In the genomic region with DNA sequence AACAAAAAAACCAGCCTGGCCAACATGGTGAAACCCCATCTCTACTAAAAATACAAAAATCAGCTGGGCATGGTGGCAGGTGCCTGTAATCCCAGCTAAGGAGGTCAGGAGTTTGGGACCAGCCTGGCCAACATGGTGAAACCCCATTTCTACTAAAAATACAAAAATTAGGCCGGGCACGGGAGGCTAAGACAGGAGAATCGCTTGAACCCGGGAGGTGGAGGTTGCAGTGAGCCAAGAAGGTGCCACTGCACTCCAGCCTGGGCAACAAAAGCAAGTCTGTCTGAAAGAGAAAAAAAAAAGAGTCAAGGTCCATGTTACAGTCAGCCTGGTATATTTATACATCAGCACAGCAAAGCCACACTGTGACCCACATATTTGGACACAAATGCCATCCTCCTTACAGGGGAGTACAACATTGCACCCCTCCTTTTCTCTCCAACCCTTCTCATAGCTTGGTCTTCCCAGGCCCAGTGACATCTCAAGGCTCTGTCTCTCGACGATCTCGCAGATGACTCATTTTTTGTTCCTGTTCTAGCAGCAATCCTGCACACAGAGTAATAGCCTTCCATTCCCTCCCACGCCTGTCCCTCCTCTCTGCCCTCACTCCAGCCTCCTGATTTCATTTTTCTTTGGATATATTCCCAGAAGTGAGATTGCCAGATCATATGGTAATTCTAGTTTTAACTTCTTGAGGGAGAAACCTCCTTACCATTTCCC, we compare ENCODE assay signal across 8 cellular contexts. TPM values are rescaled to one million over a fixed set of nuclear protein-coding genes. Genes with fewer than 3 reads are reported as not detected.
DNase-seq lines count a peak whose midpoint lies in the region; ATAC-seq and TF ChIP-seq lines count a peak whose summit lies in the region.

No MANE protein-coding gene starts in this region.

- H3K4me1 ChIP-seq in gastroesophageal sphincter, result peaks cover 0 to 31% (median 2%) of the 10 kb centered on the region in 3 donors

- H3K9me3 ChIP-seq in gastroesophageal sphincter, result no peaks in the 10 kb centered on the region

- TF ChIP-seq POLR2A in gastroesophageal sphincter (IDR thresholded peaks at IDR 0.05), result no peak

- H3K27ac ChIP-seq in gastroesophageal sphincter, result peak overlapping the region in 2 of 4 donors; percentile 69 to 70

- H3K4me3 ChIP-seq in gastroesophageal sphincter (no peak overlapping the region), skeletal muscle cell (ENCODE audit: low read depth, low read length) (no peak overlapping the region)

- TF ChIP-seq EP300 in gastroesophageal sphincter (IDR thresholded peaks at IDR 0.05), result no peak

- ATAC-seq in gastroesophageal sphincter (peak; percentile 86), GM21360 (IDR thresholded peaks at IDR 0.05; ENCODE audit: unreplicated experiment) (no peak), GM18511 (IDR thresholded peaks at IDR 0.05; ENCODE audit: unreplicated experiment) (no peak)

- 21 to 29% methylated on average over 8 of the region's 8 CpGs for WGBS in gastroesophageal sphincter (ENCODE audit: low coverage in 1 of 2), 2 donors

- H3K36me3 ChIP-seq in gastroesophageal sphincter, result no peaks in the 10 kb centered on the region

- H3K27me3 ChIP-seq in gastroesophageal sphincter, result peaks cover 17% of the 10 kb centered on the region

- TF ChIP-seq CTCF in gastroesophageal sphincter (IDR thresholded peaks at IDR 0.05), result no peak

- DNase-seq in GM04504 (ENCODE audit: low read depth), result peak; percentile 86
- DNase-seq in SW480 (ENCODE audit: low spot score), result peak; percentile 49
- peak; percentile 81 for DNase-seq in skeletal muscle cell (ENCODE audit: low read depth)
- no peak for DNase-seq in activated gamma-delta T cell treated with Interleukin-2 at 50 U/mL for 16 hours
- no peak for DNase-seq in activated naive CD4-positive, alpha-beta T cell (lab: John Stamatoyannopoulos, UW)

RNA-seq across cellular contexts. Expression of a gene that starts 21.0 kb away (rescaled TPM):
- total RNA-seq in gastroesophageal sphincter, result 10 to 100 TPM; 35.0 to 82.1 (median 42.0) TPM

RNA-seq across cellular contexts. Expression of a gene that starts 46.9 kb away (rescaled TPM):
- 10 to 100 TPM; 14.1 to 23.9 (median 15.3) TPM for total RNA-seq in gastroesophageal sphincter

Comparison
In these comparisons a context has a peak if more than half of its experiments do, and no peak if none do; other contexts are left out.
1. DNase-seq: peak in GM04504 (single experiment), SW480 (single experiment) and skeletal muscle cell (single experiment); none in activated gamma-delta T cell treated with Interleukin-2 at 50 U/mL for 16 hours (single experiment) and activated naive CD4-positive, alpha-beta T cell (0 of 4).